Comparison of ENCODE assay signal across 1 cellular context in genomic region chr16:58586340-58587030, GRCh38.
TF ChIP-seq lines count a peak whose summit lies in the region.

No MANE protein-coding gene starts in this region.

TF ChIP-seq in HepG2, 621 proteins besides CTCF, POLR2A, EP300 and RAD21 (continued from another document):
- TF ChIP-seq AGO2 (optimal IDR thresholded peaks at IDR 0.05; ENCODE audit: low read depth, low read length) (no peak), SMARCC2 (IDR thresholded peaks at IDR 0.05) (no peak), FOXK2 (IDR thresholded peaks at IDR 0.05) (no peak), ZNF451 (CRISPR knock-in tag; IDR thresholded peaks at IDR 0.05) (no peak), TMF1 (CRISPR knock-in tag; IDR thresholded peaks at IDR 0.05; ENCODE audit: low read depth) (no peak), MEF2D (CRISPR knock-in tag; IDR thresholded peaks at IDR 0.05) (no peak), NFYC (CRISPR knock-in tag; IDR thresholded peaks at IDR 0.05) (no peak), HNRNPK (IDR thresholded peaks at IDR 0.05; ENCODE audit: low read depth, low read length, poor library complexity, severe bottlenecking) (peak; percentile 96), ZMYM2 (CRISPR knock-in tag; IDR thresholded peaks at IDR 0.05) (no peak), ZNF646 (CRISPR knock-in tag; IDR thresholded peaks at IDR 0.05) (no peak), ARID2 (CRISPR knock-in tag; IDR thresholded peaks at IDR 0.05; ENCODE audit: borderline replicate concordance) (no peak)
